In the genomic region with DNA sequence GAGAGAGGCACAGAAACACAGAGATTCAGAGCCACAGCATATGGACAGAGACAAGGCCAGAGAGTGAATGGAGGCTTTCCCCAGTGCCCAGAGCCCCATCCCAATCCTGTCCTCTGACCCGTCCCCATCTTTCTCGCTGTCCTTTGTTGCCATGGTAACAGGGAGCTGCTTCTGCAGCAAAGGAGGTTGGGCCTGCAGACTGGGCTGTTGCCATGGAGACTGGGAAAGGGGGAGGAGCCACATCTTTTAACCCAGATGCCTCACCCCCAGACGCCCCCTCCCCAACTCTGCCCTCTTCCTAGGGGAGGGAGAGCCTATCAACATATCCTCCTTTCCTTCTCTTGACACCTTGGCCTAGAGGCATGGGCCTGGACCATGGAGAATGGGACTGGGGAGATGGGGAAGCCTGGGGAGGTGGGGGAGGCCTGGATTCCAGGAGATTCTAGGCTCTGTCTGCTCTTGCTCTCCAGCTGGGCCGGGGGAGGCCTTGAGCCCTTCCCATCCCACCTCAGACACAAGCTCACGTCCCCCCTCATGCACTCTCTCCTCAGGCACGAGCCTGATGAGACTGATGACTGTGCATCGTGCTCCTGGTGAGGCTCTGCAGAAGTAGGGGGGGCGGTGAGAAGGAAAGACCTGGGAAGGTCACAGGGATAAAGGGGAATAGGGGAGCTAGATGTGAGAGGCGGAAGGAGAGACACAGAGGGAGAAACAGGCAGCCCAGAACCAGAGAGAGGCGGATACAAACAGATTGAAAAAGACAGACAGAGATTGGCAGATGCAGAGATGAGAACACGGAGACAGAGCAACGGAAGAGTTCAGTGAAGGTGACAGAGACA, we compare ENCODE assay signal across 9 cellular contexts. TPM values are rescaled to one million over a fixed set of nuclear protein-coding genes. Genes with fewer than 3 reads are reported as not detected.
DNase-seq lines count a peak whose midpoint lies in the region; ATAC-seq and TF ChIP-seq lines count a peak whose summit lies in the region.
"Had no signal": no experiment of that assay in that cellular context is flagged by ENCODE, and none has a peak within 500 bp of the region (broad histone marks: within the 10 kb centered on the region; RNA-seq: fewer than 3 reads in every experiment).

No MANE protein-coding gene starts in this region.

- POLR2A ChIA-PET in CD8-positive, alpha-beta T cell (lab: Charles Lee): no interaction called here
- POLR2A ChIA-PET in activated CD4-positive, alpha-beta memory T cell treated with anti-CD3 and anti-CD28 coated beads for 36 hours (lab: Charles Lee): no interaction called here

- no peak for TF ChIP-seq CTCF in CD8-positive, alpha-beta T cell (IDR thresholded peaks at IDR 0.05)
- no peak for TF ChIP-seq CTCF in GM12865 (IDR thresholded peaks at IDR 0.05; ENCODE audit: insufficient read depth, low read depth, low read length, missing control alignments)
- TF ChIP-seq CTCF in right atrium auricular region (IDR thresholded peaks at IDR 0.05): no peak

- intact Hi-C loops in CD8-positive, alpha-beta T cell (cut with DNase I, micrococcal nuclease): no loop called here
- intact Hi-C loops in activated CD4-positive, alpha-beta memory T cell treated with anti-CD3 and anti-CD28 coated beads for 36 hours (cut with micrococcal nuclease): no loop called here

- H3K27ac Mint-ChIP-seq in CD8-positive, alpha-beta T cell: no peak overlapping the region
- H3K27ac Mint-ChIP-seq in memory B cell: no peak overlapping the region
- no peak overlapping the region for H3K27ac Mint-ChIP-seq in activated CD4-positive, alpha-beta memory T cell treated with anti-CD3 and anti-CD28 coated beads for 36 hours
- H3K27ac Mint-ChIP-seq: dendritic cell treated with granulocyte-macrophage colony-stimulating factor and Interleukin-4, amounts not matched to agents 40 ng/mL and 50 ng/mL, for 4 days had no signal

- H3K27me3 ChIP-seq in CD8-positive, alpha-beta T cell (ENCODE audit: insufficient read depth, low read length): peaks cover 32% of the 10 kb centered on the region
- peaks cover 0 to 7% of the 10 kb centered on the region in 2 donors for H3K27me3 ChIP-seq in right atrium auricular region

- H3K36me3 ChIP-seq in CD8-positive, alpha-beta T cell (ENCODE audit: insufficient read depth, low read length): no peaks in the 10 kb centered on the region
- H3K36me3 ChIP-seq in right atrium auricular region: no peaks in the 10 kb centered on the region

- peaks cover 50% of the 10 kb centered on the region for H3K27me3 Mint-ChIP-seq in CD8-positive, alpha-beta T cell (ENCODE audit: low read depth)
- peaks cover 51% of the 10 kb centered on the region for H3K27me3 Mint-ChIP-seq in memory B cell
- H3K27me3 Mint-ChIP-seq in activated CD4-positive, alpha-beta memory T cell treated with anti-CD3 and anti-CD28 coated beads for 36 hours: peaks cover 53% of the 10 kb centered on the region

- H3K4me1 ChIP-seq in CD8-positive, alpha-beta T cell (ENCODE audit: insufficient read depth, low read length): peaks cover 18% of the 10 kb centered on the region
- peaks cover 0 to 41% of the 10 kb centered on the region in 2 donors for H3K4me1 ChIP-seq in right atrium auricular region

- H3K36me3 Mint-ChIP-seq in CD8-positive, alpha-beta T cell: no peaks in the 10 kb centered on the region
- H3K36me3 Mint-ChIP-seq in memory B cell: peaks cover 5% of the 10 kb centered on the region
- H3K36me3 Mint-ChIP-seq in activated CD4-positive, alpha-beta memory T cell treated with anti-CD3 and anti-CD28 coated beads for 36 hours: no peaks in the 10 kb centered on the region

- H3K4me3 ChIP-seq in CD8-positive, alpha-beta T cell (ENCODE audit: low read depth, low read length): no peak overlapping the region
- H3K4me3 ChIP-seq in GM12865 (ENCODE audit: low read depth, low read length) (no peak overlapping the region), right atrium auricular region (no peak overlapping the region)

- H3K9me3 Mint-ChIP-seq in CD8-positive, alpha-beta T cell: no peaks in the 10 kb centered on the region
- peaks cover 1% of the 10 kb centered on the region for H3K9me3 Mint-ChIP-seq in memory B cell
- H3K9me3 Mint-ChIP-seq in activated CD4-positive, alpha-beta memory T cell treated with anti-CD3 and anti-CD28 coated beads for 36 hours: no peaks in the 10 kb centered on the region
- H3K9me3 Mint-ChIP-seq: dendritic cell treated with granulocyte-macrophage colony-stimulating factor and Interleukin-4, amounts not matched to agents 40 ng/mL and 50 ng/mL, for 4 days had no signal

- H3K9me3 ChIP-seq in CD8-positive, alpha-beta T cell (ENCODE audit: low read length): no peaks in the 10 kb centered on the region
- no peaks in the 10 kb centered on the region for H3K9me3 ChIP-seq in right atrium auricular region

- H3K27ac ChIP-seq in CD8-positive, alpha-beta T cell (ENCODE audit: low read depth, low read length): no peak overlapping the region
- no peak overlapping the region for H3K27ac ChIP-seq in right atrium auricular region

- CTCF ChIA-PET in CD8-positive, alpha-beta T cell (lab: Charles Lee): no interaction called here
- CTCF ChIA-PET in activated CD4-positive, alpha-beta memory T cell treated with anti-CD3 and anti-CD28 coated beads for 36 hours (lab: Charles Lee): interaction anchor here (1.0 to 1.5 kb wide), 3 partner anchors 32 to 39 kb away, joined by 3 to 4 read pairs (median 4); no protein-coding TSS in a partner anchor

- no peak for ATAC-seq in CD8-positive, alpha-beta T cell
- ATAC-seq in memory B cell (ENCODE audit: low read depth) (no peak), GM18868 (IDR thresholded peaks at IDR 0.05; ENCODE audit: unreplicated experiment) (no peak)

- H3K4me1 Mint-ChIP-seq in CD8-positive, alpha-beta T cell (ENCODE audit: low read depth): peaks cover 42% of the 10 kb centered on the region
- peaks cover 42% of the 10 kb centered on the region for H3K4me1 Mint-ChIP-seq in memory B cell
- peaks cover 22% of the 10 kb centered on the region for H3K4me1 Mint-ChIP-seq in activated CD4-positive, alpha-beta memory T cell treated with anti-CD3 and anti-CD28 coated beads for 36 hours (ENCODE audit: low read depth)

- peak overlapping the region; percentile 5 for H3K4me3 Mint-ChIP-seq in CD8-positive, alpha-beta T cell
- H3K4me3 Mint-ChIP-seq in memory B cell: peak overlapping the region; percentile 2
- no peak overlapping the region for H3K4me3 Mint-ChIP-seq in activated CD4-positive, alpha-beta memory T cell treated with anti-CD3 and anti-CD28 coated beads for 36 hours
- H3K4me3 Mint-ChIP-seq: dendritic cell treated with granulocyte-macrophage colony-stimulating factor and Interleukin-4, amounts not matched to agents 40 ng/mL and 50 ng/mL, for 4 days had no signal

- DNase-seq in CD8-positive, alpha-beta T cell: no peak
- DNase-seq in GM12865 (ENCODE audit: low read depth): peak; percentile 34
- peak; percentile 23 for DNase-seq in NCI-H748 treated with DMSO at 0.1 percent for 48 hours (lab: John Stamatoyannopoulos, UW)
- DNase-seq in memory B cell (ENCODE audit: low spot score in 2 of 2): no peak
- DNase-seq in activated CD8-positive, alpha-beta memory T cell treated with anti-CD3 and anti-CD28 coated beads, Interleukin-2, amount 50 U/mL, for 48 hours: no peak
- DNase-seq in right atrium auricular region (ENCODE audit: low spot score): no peak
- DNase-seq in activated CD4-positive, alpha-beta memory T cell treated with anti-CD3 and anti-CD28 coated beads for 36 hours: no peak

RNA-seq across cellular contexts. Expression of gene ATP1A3, which starts 2.1 kb away (rescaled TPM):
- 10 to 100 TPM; 10.2 to 12.3 TPM for total RNA-seq in CD8-positive, alpha-beta T cell
- 100 to 1,000 TPM in 1 of 2 donors, 10 to 100 TPM in 1; 81.4 to 223 TPM for total RNA-seq in right atrium auricular region
- under 1 TPM; 0.64 to 0.85 TPM for total RNA-seq in activated CD4-positive, alpha-beta memory T cell treated with anti-CD3 and anti-CD28 coated beads for 36 hours

RNA-seq across cellular contexts. Expression of gene RABAC1, which starts 37.1 kb away (rescaled TPM):
- 100 to 1,000 TPM in 1 of 2 experiments, 10 to 100 TPM in 1; 99.5 to 114 TPM for total RNA-seq in CD8-positive, alpha-beta T cell
- total RNA-seq in right atrium auricular region: 100 to 1,000 TPM; 123 to 167 TPM
- 10 to 100 TPM; 64.9 to 68.4 TPM for total RNA-seq in activated CD4-positive, alpha-beta memory T cell treated with anti-CD3 and anti-CD28 coated beads for 36 hours

Comparison
In these comparisons a context has a peak if more than half of its experiments do, and no peak if none do; other contexts are left out.
1. DNase-seq: peak in GM12865 (single experiment) and NCI-H748 treated with DMSO at 0.1 percent for 48 hours (single experiment); none in CD8-positive, alpha-beta T cell (0 of 7), memory B cell (0 of 2), activated CD8-positive, alpha-beta memory T cell treated with anti-CD3 and anti-CD28 coated beads, Interleukin-2, amount 50 U/mL, for 48 hours (single experiment), right atrium auricular region (single experiment) and activated CD4-positive, alpha-beta memory T cell treated with anti-CD3 and anti-CD28 coated beads for 36 hours (single experiment).
2. RNA of gene ATP1A3, which starts 2.1 kb away (total RNA-seq): 81.4 to 223 TPM in right atrium auricular region; 10.2 to 12.3 TPM in CD8-positive, alpha-beta T cell and 0.64 to 0.85 TPM in activated CD4-positive, alpha-beta memory T cell treated with anti-CD3 and anti-CD28 coated beads for 36 hours; every median in the first group is over 4 times any median in the second.